ENCODE assay signal across 31 cellular contexts in genomic region chr12:76119887-76120286, GRCh38.
"Had no signal": no experiment of that assay in that cellular context is flagged by ENCODE, and none has a peak within 500 bp of the region (broad histone marks: within the 10 kb centered on the region; RNA-seq: fewer than 3 reads in every experiment).

No MANE protein-coding gene starts in this region.

- H3K27me3 Mint-ChIP-seq: activated B cell treated with CpG ODN at 0.5 μM for 24 hours; activated CD4-positive, alpha-beta memory T cell treated with anti-CD3 and anti-CD28 coated beads for 36 hours; naive B cell; T-helper 17 cell had no signal

- H3K36me3 Mint-ChIP-seq: activated CD4-positive, alpha-beta memory T cell treated with anti-CD3 and anti-CD28 coated beads for 36 hours; mesothelial cell of epicardium; naive B cell had no signal

- H3K4me1 ChIP-seq: breast epithelium, colonic mucosa, prostate gland, testis, uterus had no signal

- H3K36me3 ChIP-seq: breast epithelium, colonic mucosa, ovary, prostate gland, uterus had no signal

- H3K27ac ChIP-seq: breast epithelium, colonic mucosa, ovary, prostate gland, skin epidermis, testis, uterus had no signal

- H3K4me3 ChIP-seq: breast epithelium, colonic mucosa, ovary, prostate gland, skin epidermis, testis, uterus had no signal

- H3K4me3 Mint-ChIP-seq: activated B cell treated with CpG ODN at 0.5 μM for 24 hours; activated CD4-positive, alpha-beta memory T cell treated with anti-CD3 and anti-CD28 coated beads for 36 hours; activated naive CD4-positive, alpha-beta T cell treated with anti-CD3 and anti-CD28 coated beads for 36 hours; mesothelial cell of epicardium; naive B cell; nephron progenitor cell; T-helper 17 cell had no signal

- DNase-seq: activated B cell treated with CpG ODN at 0.5 μM for 24 hours; activated CD4-positive, alpha-beta memory T cell treated with anti-CD3 and anti-CD28 coated beads for 36 hours; activated CD4-positive, alpha-beta T cell treated with anti-CD3 and anti-CD28 coated beads for 4 hours; activated effector memory CD4-positive, alpha-beta T cell treated with Interleukin-2 at 50 U/mL for 16 hours; activated naive CD4-positive, alpha-beta T cell treated with anti-CD3 and anti-CD28 coated beads for 36 hours; activated T-cell treated with anti-CD3 and anti-CD28 coated beads, Interleukin-2, amount 50 U/mL, for 48 hours; amygdala; colonic mucosa; effector CD8-positive, alpha-beta T cell; foreskin fibroblast; hippocampal formation; left cardiac atrium; left ventricle myocardium superior; naive B cell; nephron progenitor cell; ovary; retina; stimulated activated CD4-positive, alpha-beta T cell treated with anti-CD3 and anti-CD28 coated beads, Interleukin-12 subunit alpha, Interleukin-12 subunit beta, amount 100 ng/mL, for 4 hours; stimulated activated CD4-positive, alpha-beta T cell treated with anti-CD3 and anti-CD28 coated beads, Interleukin-4, amount 100 ng/mL, for 1 hour; stimulated activated naive CD8-positive, alpha-beta T cell treated with anti-CD3 and anti-CD28 coated beads, Interleukin-15, Interleukin-2, amounts not matched to agents 100 U/mL and 50 U/mL, for 24 hours; T-helper 17 cell; testis; trophoblast cell; uterus had no signal

- H3K9me3 ChIP-seq: breast epithelium, colonic mucosa, ovary, prostate gland, testis, uterus had no signal

- H3K4me1 Mint-ChIP-seq: activated B cell treated with CpG ODN at 0.5 μM for 24 hours, mesothelial cell of epicardium, naive B cell, T-helper 17 cell had no signal

- H3K9me3 Mint-ChIP-seq: activated B cell treated with CpG ODN at 0.5 μM for 24 hours; activated CD4-positive, alpha-beta memory T cell treated with anti-CD3 and anti-CD28 coated beads for 36 hours; activated naive CD4-positive, alpha-beta T cell treated with anti-CD3 and anti-CD28 coated beads for 36 hours; naive B cell; nephron progenitor cell had no signal

- FAIRE-seq: keratinocyte had no signal

- ATAC-seq: esophagus mucosa; left cardiac atrium; left ventricle myocardium superior; sciatic nerve; stimulated activated naive CD8-positive, alpha-beta T cell treated with anti-CD3 and anti-CD28 coated beads, Interleukin-15, Interleukin-2, amounts not matched to agents 100 U/mL and 50 U/mL, for 24 hours; T-helper 17 cell had no signal

- H3K27ac Mint-ChIP-seq: activated B cell treated with CpG ODN at 0.5 μM for 24 hours; activated CD4-positive, alpha-beta memory T cell treated with anti-CD3 and anti-CD28 coated beads for 36 hours; activated naive CD4-positive, alpha-beta T cell treated with anti-CD3 and anti-CD28 coated beads for 36 hours; mesothelial cell of epicardium; naive B cell; nephron progenitor cell; T-helper 17 cell had no signal

- H3K27me3 ChIP-seq: breast epithelium, colonic mucosa, ovary, testis, uterus had no signal
